Comparison of ENCODE assay signal across 8 cellular contexts in the genomic region with DNA sequence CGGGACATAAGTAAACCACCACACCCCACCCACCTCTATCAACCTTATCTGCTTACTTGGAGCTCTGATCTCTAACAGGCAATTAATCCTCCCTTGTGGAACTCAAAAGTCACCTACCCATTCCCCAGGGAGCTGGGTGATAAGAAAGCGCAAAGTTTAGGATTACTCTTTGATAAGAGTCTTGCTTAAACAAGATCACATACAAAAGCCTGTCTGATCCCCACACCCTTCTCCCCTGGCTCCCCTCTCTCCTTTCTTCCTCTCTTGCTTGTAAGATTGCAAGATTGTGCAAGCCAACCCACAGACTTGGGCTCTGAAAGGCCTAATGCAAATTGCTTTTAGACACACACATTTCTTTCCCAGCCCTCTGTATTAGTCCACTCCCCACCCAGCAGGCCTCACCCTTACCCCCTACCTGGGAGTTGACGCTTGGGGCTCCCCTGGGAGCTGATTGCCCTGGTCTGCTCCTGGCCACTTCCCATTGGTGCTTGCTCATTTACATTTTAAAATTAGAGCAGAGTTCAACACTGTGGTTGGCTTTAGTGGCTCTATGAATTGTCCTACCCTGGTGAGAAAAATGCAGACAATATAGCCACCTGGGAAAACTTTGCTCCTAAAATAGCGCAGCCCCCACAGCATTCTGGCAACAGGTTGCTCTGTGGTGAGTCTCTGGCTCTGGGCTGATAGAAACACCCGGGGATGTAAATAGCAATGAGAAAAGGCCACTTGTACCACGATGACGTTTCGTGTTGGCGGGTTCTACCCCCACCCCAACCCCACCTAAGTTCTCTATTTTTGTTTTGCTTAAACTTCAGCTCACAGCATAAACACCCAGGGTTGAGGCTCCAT. TPM values are rescaled to one million over a fixed set of nuclear protein-coding genes. Genes with fewer than 3 reads are reported as not detected.
DNase-seq lines count a peak whose midpoint lies in the region; ATAC-seq, FAIRE-seq and TF ChIP-seq lines count a peak whose summit lies in the region.

No MANE protein-coding gene starts in this region.

- H3K9me3 ChIP-seq in GM12878 (replicated peaks; ENCODE audit: control insufficient read depth, insufficient read depth, low read length) (no peaks in the 10 kb centered on the region), mucosa of rectum (ENCODE audit: control insufficient read depth in 2 of 2, low read length in 2 of 2) (no peaks in the 10 kb centered on the region)

- ATAC-seq in GM21619 (IDR thresholded peaks at IDR 0.05; ENCODE audit: unreplicated experiment) (peak; percentile 83), GM12878 (peak; percentile 87)
- ATAC-seq in activated T-helper 17 cell treated with anti-CD3 and anti-CD28 coated beads, Interleukin-2, amount 50 U/mL, for 72 hours (replicated peaks): no peak

- H3K4me3 ChIP-seq in GM12864 (ENCODE audit: low read depth, low read length) (peak overlapping the region; percentile 23), GM12878 (peak overlapping the region; percentile 31; the same call in 1 of the 2 replicates), mucosa of rectum (ENCODE audit: low read length in 2 of 2) (peak overlapping the region; percentile 8 to 44)

- in situ Hi-C loops in GM12878 (cut with MboI): loop anchor here (5.0 kb wide), 1 partner anchor 393 kb away; a partner anchor contains a TSS

- peak; percentile 26; the same call in 1 of the 2 replicates for TF ChIP-seq RAD21 in GM12878 (IDR thresholded peaks at IDR 0.05; ENCODE audit: insufficient read depth, low read depth, low read length)

- no peaks in the 10 kb centered on the region for H3K36me3 ChIP-seq in GM12878 (ENCODE audit: control insufficient read depth in 2 of 2, insufficient read depth in 2 of 2, low read length in 1 of 2)
- H3K36me3 ChIP-seq in mucosa of rectum (ENCODE audit: control insufficient read depth in 2 of 2, insufficient read depth in 2 of 2, low read length in 2 of 2): peaks cover 0 to 4% of the 10 kb centered on the region in 2 donors

- BruUV-seq in GM12878 (replicated peaks; lab: Mats Ljungman, UMichigan): no TSS peak

- no peaks in the 10 kb centered on the region for H3K9me3 Mint-ChIP-seq in IgD-negative memory B cell
- no peaks in the 10 kb centered on the region for H3K9me3 Mint-ChIP-seq in activated CD4-positive, alpha-beta T cell treated with anti-CD3 and anti-CD28 coated beads, Interleukin-2, amount 10 ng/mL, durations not matched to agents 7 days and 5 days
- H3K9me3 Mint-ChIP-seq in activated T-helper 17 cell treated with anti-CD3 and anti-CD28 coated beads, Interleukin-2, amount 50 U/mL, for 72 hours: no peaks in the 10 kb centered on the region

- SMC1A ChIA-PET in GM12878 (lab: Charles Lee; ENCODE audit: uncharacterized antibody, unreplicated experiment): interaction anchor here (0.5 to 9.9 kb wide), 24 partner anchors 9 to 366 kb away, joined by 3 to 145 read pairs (median 4); no protein-coding TSS in a partner anchor

- H3K4me1 ChIP-seq in GM12878 (ENCODE audit: control insufficient read depth, insufficient read depth, low read length) (peaks cover 44% of the 10 kb centered on the region), mucosa of rectum (ENCODE audit: control insufficient read depth in 2 of 2, insufficient read depth in 2 of 2, low read length in 2 of 2) (peaks cover 33 to 45% of the 10 kb centered on the region in 2 donors)

- CTCF ChIA-PET in GM12878 (lab: Yijun Ruan, JAX): interaction anchor here (0.6 to 9.8 kb wide), 11 partner anchors 9 to 392 kb away, joined by 3 to 120 read pairs (median 6); no protein-coding TSS in a partner anchor
- CTCF ChIA-PET in activated CD4-positive, alpha-beta T cell treated with anti-CD3 and anti-CD28 coated beads, Interleukin-2, amount 10 ng/mL, durations not matched to agents 7 days and 5 days (lab: Charles Lee): no interaction called here

- POLR2A ChIA-PET in GM12878 (lab: Charles Lee): interaction anchor here (0.7 to 6.5 kb wide), 10 partner anchors 10 to 392 kb away, joined by 3 to 82 read pairs (median 4); no protein-coding TSS in a partner anchor
- POLR2A ChIA-PET in activated CD4-positive, alpha-beta T cell treated with anti-CD3 and anti-CD28 coated beads, Interleukin-2, amount 10 ng/mL, durations not matched to agents 7 days and 5 days (lab: Charles Lee): no interaction called here

- WGBS in GM12878 (ENCODE audit: insufficient coverage, insufficient replicate concordance, low lambda C conversion rate, missing lambda C conversion rate): 2% methylated on average over 9 of the region's 9 CpGs

- RAD21 ChIA-PET in GM12878 (lab: Charles Lee; ENCODE audit: unreplicated experiment): interaction anchor here (0.8 to 8.2 kb wide), 16 partner anchors 9 to 394 kb away, joined by 3 to 129 read pairs (median 7); no protein-coding TSS in a partner anchor

- no peaks in the 10 kb centered on the region for H4K20me1 ChIP-seq in GM12878 (ENCODE audit: control insufficient read depth, insufficient read depth)

- TF ChIP-seq EP300 in GM12878 (IDR thresholded peaks at IDR 0.05; ENCODE audit: borderline replicate concordance in 1 of 2, control insufficient read depth in 1 of 2, low read depth in 2 of 2, low read length in 2 of 2): peak; percentile 90 to 97

- peak overlapping the region; percentile 84 to 97 (median 92) for H3K27ac Mint-ChIP-seq in IgD-negative memory B cell
- H3K27ac Mint-ChIP-seq in activated CD4-positive, alpha-beta T cell treated with anti-CD3 and anti-CD28 coated beads, Interleukin-2, amount 10 ng/mL, durations not matched to agents 7 days and 5 days: no peak overlapping the region
- no peak overlapping the region for H3K27ac Mint-ChIP-seq in activated T-helper 17 cell treated with anti-CD3 and anti-CD28 coated beads, Interleukin-2, amount 50 U/mL, for 72 hours

- peak overlapping the region; percentile 54 for H2AFZ ChIP-seq in GM12878 (ENCODE audit: control insufficient read depth, low read depth, low read length)

- H3K27me3 ChIP-seq in GM12878 (replicated peaks in 1 of 2; ENCODE audit: control insufficient read depth in 2 of 2, insufficient read depth in 2 of 2, low read length in 1 of 2): no peaks in the 10 kb centered on the region
- no peaks in the 10 kb centered on the region for H3K27me3 ChIP-seq in mucosa of rectum (ENCODE audit: control insufficient read depth in 2 of 2, insufficient read depth in 2 of 2, low read length in 2 of 2)

- intact Hi-C loops in GM12878 (cut with micrococcal nuclease; ENCODE audit: unreplicated experiment): loop anchor here (1.0 to 2.0 kb wide), 4 partner anchors 9 to 367 kb away; no protein-coding TSS in a partner anchor

- DNase-seq in GM12864 (ENCODE audit: low read depth) (peak; percentile 98), GM12878 (ENCODE audit: low read depth, low spot score) (peak; percentile 100), NCI-H1694 treated with DMSO at 0.1 percent for 48 hours (lab: John Stamatoyannopoulos, UW) (no peak)
- no peak for DNase-seq in activated CD4-positive, alpha-beta T cell treated with anti-CD3 and anti-CD28 coated beads, Interleukin-2, amount 10 ng/mL, durations not matched to agents 7 days and 5 days

- peak overlapping the region; percentile 74 for H3K9ac ChIP-seq in GM12878 (ENCODE audit: control insufficient read depth, insufficient read depth, low read length)
- peak overlapping the region; percentile 57 to 74 for H3K9ac ChIP-seq in mucosa of rectum (ENCODE audit: low read depth in 1 of 2, low read length in 2 of 2)

- H3K36me3 Mint-ChIP-seq in IgD-negative memory B cell: peaks cover 3% of the 10 kb centered on the region
- no peaks in the 10 kb centered on the region for H3K36me3 Mint-ChIP-seq in activated CD4-positive, alpha-beta T cell treated with anti-CD3 and anti-CD28 coated beads, Interleukin-2, amount 10 ng/mL, durations not matched to agents 7 days and 5 days (ENCODE audit: low read depth)
- H3K36me3 Mint-ChIP-seq in activated T-helper 17 cell treated with anti-CD3 and anti-CD28 coated beads, Interleukin-2, amount 50 U/mL, for 72 hours (ENCODE audit: low read depth): no peaks in the 10 kb centered on the region

- peaks cover 37 to 52% (median 41%) of the 10 kb centered on the region in 3 donors for H3K4me1 Mint-ChIP-seq in IgD-negative memory B cell
- no peaks in the 10 kb centered on the region for H3K4me1 Mint-ChIP-seq in activated CD4-positive, alpha-beta T cell treated with anti-CD3 and anti-CD28 coated beads, Interleukin-2, amount 10 ng/mL, durations not matched to agents 7 days and 5 days
- H3K4me1 Mint-ChIP-seq in activated T-helper 17 cell treated with anti-CD3 and anti-CD28 coated beads, Interleukin-2, amount 50 U/mL, for 72 hours: no peaks in the 10 kb centered on the region

- H3K4me2 ChIP-seq in GM12878 (ENCODE audit: control insufficient read depth, insufficient read depth): peak overlapping the region; percentile 99

- H3K4me3 Mint-ChIP-seq in IgD-negative memory B cell: peak overlapping the region; percentile 62 to 90 (median 71)
- H3K4me3 Mint-ChIP-seq in activated CD4-positive, alpha-beta T cell treated with anti-CD3 and anti-CD28 coated beads, Interleukin-2, amount 10 ng/mL, durations not matched to agents 7 days and 5 days: no peak overlapping the region
- H3K4me3 Mint-ChIP-seq in activated T-helper 17 cell treated with anti-CD3 and anti-CD28 coated beads, Interleukin-2, amount 50 U/mL, for 72 hours: no peak overlapping the region

- TF ChIP-seq POLR2A in GM12878 (IDR thresholded peaks at IDR 0.05; ENCODE audit: low read depth, low read length): peak; percentile 50; the same call in 1 of the 2 replicates

- no peak for TF ChIP-seq CTCF in GM12864 (IDR thresholded peaks at IDR 0.05; ENCODE audit: low read depth, low read length, missing control alignments)
- TF ChIP-seq CTCF in GM12878 (IDR thresholded peaks at IDR 0.05 in 2 of 3, conservative IDR thresholded peaks at IDR 0.05 in 1 of 3; ENCODE audit: control insufficient read depth in 2 of 3, extremely low read depth in 1 of 3, insufficient read depth in 1 of 3, low read depth in 3 of 3, low read length in 3 of 3): no peak

- H3K79me2 ChIP-seq in GM12878 (ENCODE audit: control insufficient read depth, insufficient read depth, low read length): no peaks in the 10 kb centered on the region

- H3K27ac ChIP-seq in GM12878 (ENCODE audit: control insufficient read depth, insufficient read depth) (peak overlapping the region; percentile 88), mucosa of rectum (ENCODE audit: low read depth in 2 of 2, low read length in 2 of 2) (peak overlapping the region; percentile 87 to 97)

- FAIRE-seq in GM12878 (lab: Jason Lieb, UNC): peak; percentile 92

- H3K27me3 Mint-ChIP-seq in IgD-negative memory B cell: peaks cover 1% of the 10 kb centered on the region
- H3K27me3 Mint-ChIP-seq in activated CD4-positive, alpha-beta T cell treated with anti-CD3 and anti-CD28 coated beads, Interleukin-2, amount 10 ng/mL, durations not matched to agents 7 days and 5 days: peaks cover 5% of the 10 kb centered on the region
- H3K27me3 Mint-ChIP-seq in activated T-helper 17 cell treated with anti-CD3 and anti-CD28 coated beads, Interleukin-2, amount 50 U/mL, for 72 hours: peaks cover 12% of the 10 kb centered on the region

RNA-seq across cellular contexts. Expression of a gene that starts 58.9 kb away (rescaled TPM):
- polyA plus RNA-seq in IgD-negative memory B cell (not detected), GM12878 (2011; rRNA removed) (0.19 and 0.37 TPM in 2 replicates), GM12878 (2014; fragmentation: Illumina TruSeq; extraction: Trizol) (1.1 and 2.3 TPM in 2 replicates), GM12878 (2014; fragmentation: Nextera tagmentation; extraction: Ambion mirVana) (1 to 10 TPM in 1 of 2 experiments, under 1 TPM in 1; 0.85 to 1.4 TPM), GM12878 (2014; rRNA removed) (0.65 and 1.1 TPM in 2 replicates), GM12878 (2016; fragmentation: Nextera tagmentation; extraction: Ambion mirVana) (1 to 10 TPM in 1 of 2 experiments, under 1 TPM in 1; 0.95 to 1.2 TPM)
- total RNA-seq in GM12878 (2013; cell fraction: nucleolus; rRNA removed): 2.0 and 2.8 TPM in 2 replicates
- total RNA-seq in GM12878 (2014; rRNA removed) (0.56 and 1.1 TPM in 2 replicates), GM12878 (2014; rRNA removed; fragmentation: Illumina TruSeq; extraction: Trizol) (0.46 and 1.3 TPM in 2 replicates), GM12878 (2021) (1.3 and 2.4 TPM in 2 replicates)
- not detected for polyA plus RNA-seq in GM12878 (2011; ENCODE audit: low read depth)
- 0.04 and 0.12 TPM in 2 replicates for polyA plus RNA-seq in GM12878 (2011; cell fraction: cytosol; rRNA removed)
- 0.21 TPM in 1 of 2 replicates, not detected in the other for polyA plus RNA-seq in GM12878 (2011; cell fraction: nucleus; rRNA removed)
- polyA plus RNA-seq in GM12878 (2012): 0.13 and 0.27 TPM in 2 replicates
- polyA minus RNA-seq in GM12878 (2011; rRNA and poly(A)+ RNA removed): 0.31 TPM in 1 of 2 replicates, not detected in the other
- not detected in 2 replicates for polyA minus RNA-seq in GM12878 (2011; cell fraction: cytosol; rRNA and poly(A)+ RNA removed)
- polyA minus RNA-seq in GM12878 (2011; cell fraction: nucleus; rRNA and poly(A)+ RNA removed): not detected in 2 replicates
- total RNA-seq in activated CD4-positive, alpha-beta T cell treated with anti-CD3 and anti-CD28 coated beads, Interleukin-2, amount 10 ng/mL, durations not matched to agents 7 days and 5 days: not detected
- under 1 TPM in 1 of 2 donors, not detected in 1; 0.19 TPM for total RNA-seq in activated T-helper 17 cell treated with anti-CD3 and anti-CD28 coated beads, Interleukin-2, amount 50 U/mL, for 72 hours

Comparison
In these comparisons a context has a peak if more than half of its experiments do, and no peak if none do; other contexts are left out.
1. DNase-seq: peak in GM12864 (single experiment) and GM12878 (single experiment); none in NCI-H1694 treated with DMSO at 0.1 percent for 48 hours (single experiment) and activated CD4-positive, alpha-beta T cell treated with anti-CD3 and anti-CD28 coated beads, Interleukin-2, amount 10 ng/mL, durations not matched to agents 7 days and 5 days (single experiment).
2. H3K27ac Mint-ChIP-seq: peak in IgD-negative memory B cell (3 of 3); none in activated CD4-positive, alpha-beta T cell treated with anti-CD3 and anti-CD28 coated beads, Interleukin-2, amount 10 ng/mL, durations not matched to agents 7 days and 5 days (single experiment) and activated T-helper 17 cell treated with anti-CD3 and anti-CD28 coated beads, Interleukin-2, amount 50 U/mL, for 72 hours (single experiment).
3. H3K4me3 Mint-ChIP-seq: peak in IgD-negative memory B cell (4 of 4); none in activated CD4-positive, alpha-beta T cell treated with anti-CD3 and anti-CD28 coated beads, Interleukin-2, amount 10 ng/mL, durations not matched to agents 7 days and 5 days (single experiment) and activated T-helper 17 cell treated with anti-CD3 and anti-CD28 coated beads, Interleukin-2, amount 50 U/mL, for 72 hours (single experiment).
4. Peak in every context shown above with its lines, with median percentiles within 50 percentile points of each other: H3K4me3 ChIP-seq.